1 cellular context compared by ENCODE assay signal in the genomic region with DNA sequence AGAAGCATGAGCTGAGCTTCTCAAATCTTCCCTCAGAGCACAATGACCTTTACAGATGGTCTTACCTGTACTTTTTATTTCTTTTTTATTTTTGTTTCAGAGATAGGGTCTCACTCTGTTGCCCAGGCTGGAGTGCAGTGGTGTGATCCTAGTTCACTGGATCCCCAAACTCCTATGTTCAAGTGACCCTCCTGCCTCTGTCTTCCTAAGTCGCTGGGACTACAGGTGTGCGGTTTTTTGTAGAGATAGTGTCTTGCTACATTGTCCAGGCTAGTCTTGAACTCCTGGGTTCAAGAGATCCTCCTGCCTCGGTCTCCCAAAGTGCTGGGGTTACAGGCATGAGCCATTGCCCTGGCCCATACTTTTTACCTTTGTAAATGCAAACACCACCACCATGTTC.
TF ChIP-seq lines count a peak whose summit lies in the region.

No MANE protein-coding gene starts in this region.

TF ChIP-seq in HEK293, 187 proteins besides CTCF, POLR2A, EP300 and RAD21:
- TF ChIP-seq ZNF280D (tag by site-specific recombination; IDR thresholded peaks at IDR 0.05): no peak
- TF ChIP-seq ZNF121 (tag by site-specific recombination; IDR thresholded peaks at IDR 0.05): peak; percentile 46; the same call in 1 of the 2 replicates
- TF ChIP-seq ELK4 (IDR thresholded peaks at IDR 0.05; ENCODE audit: borderline replicate concordance, low read depth, low read length): no peak
